ENCODE assay signal across 8 cellular contexts in genomic region chr14:90697577-90698206, GRCh38.
A peak's percentile ranks its signal among the peaks of the same experiment; 100 is the strongest.
DNase-seq lines count a peak whose midpoint lies in the region; ATAC-seq, FAIRE-seq and TF ChIP-seq lines count a peak whose summit lies in the region.

No MANE protein-coding gene starts in this region.

- peak; percentile 87 for ATAC-seq in activated naive CD8-positive, alpha-beta T cell treated with anti-CD3 and anti-CD28 coated beads, Interleukin-2, amount 50 U/mL, for 24 hours
- ATAC-seq in heart right ventricle: peak; percentile 81 to 97 (median 92)
- peak; percentile 73 to 80 (median 75) for ATAC-seq in psoas muscle

- WGBS in heart right ventricle, 2 donors: 20 to 23% methylated on average over 15 of the region's 15 CpGs
- 19 to 21% (median 20%) methylated on average over 15 of the region's 15 CpGs for WGBS in psoas muscle, 3 donors
- 24% methylated on average over 15 of the region's 15 CpGs for WGBS in urinary bladder

- H3K4me1 ChIP-seq in heart right ventricle: peaks cover 13 to 47% (median 40%) of the 10 kb centered on the region in 9 donors
- H3K4me1 ChIP-seq in psoas muscle: peaks cover 73% of the 10 kb centered on the region
- no peaks in the 10 kb centered on the region for H3K4me1 ChIP-seq in urinary bladder (ENCODE audit: insufficient read depth)

- no peak overlapping the region for H3K27ac Mint-ChIP-seq in activated naive CD8-positive, alpha-beta T cell treated with anti-CD3 and anti-CD28 coated beads, Interleukin-2, amount 50 U/mL, for 24 hours

- H3K36me3 ChIP-seq in heart right ventricle (no peaks in the 10 kb centered on the region), psoas muscle (ENCODE audit: insufficient read depth in 1 of 2, low read depth in 1 of 2) (no peaks in the 10 kb centered on the region), urinary bladder (ENCODE audit: insufficient read depth) (peaks cover 1% of the 10 kb centered on the region)

- H3K4me3 ChIP-seq in heart right ventricle (peak overlapping the region in 2 of 10 donors; percentile 7 to 35), psoas muscle (peak overlapping the region; percentile 29), urinary bladder (ENCODE audit: low read depth, low read length) (no peak overlapping the region)

- no peaks in the 10 kb centered on the region for H3K27me3 ChIP-seq in heart right ventricle
- no peaks in the 10 kb centered on the region for H3K27me3 ChIP-seq in psoas muscle (ENCODE audit: insufficient read depth in 3 of 3, low read length in 2 of 3)

- FAIRE-seq in H54 (lab: Jason Lieb, UNC): peak; percentile 93

- intact Hi-C loops in heart right ventricle (cut with DNase I) (loop anchor here in 9 of 10 donors (1.0 to 10.0 kb wide), 13 partner anchors 60 to 397 kb away; partner anchors contain the start of gene CALM1 (in 3 of the 9)), psoas muscle (cut with DNase I) (loop anchor here (1.0 to 5.0 kb wide), 5 partner anchors 298 to 395 kb away; partner anchors contain the start of gene NRDE2 (in 1 of the 2))

- TF ChIP-seq CTCF in heart right ventricle (IDR thresholded peaks at IDR 0.05) (peak; percentile 93 to 98 (median 97)), psoas muscle (IDR thresholded peaks at IDR 0.05) (peak; percentile 97)

- no peaks in the 10 kb centered on the region for H3K9me3 ChIP-seq in heart right ventricle
- H3K9me3 ChIP-seq in psoas muscle: no peaks in the 10 kb centered on the region

- no peak overlapping the region for H3K4me3 Mint-ChIP-seq in activated naive CD8-positive, alpha-beta T cell treated with anti-CD3 and anti-CD28 coated beads, Interleukin-2, amount 50 U/mL, for 24 hours

- H3K36me3 Mint-ChIP-seq in activated naive CD8-positive, alpha-beta T cell treated with anti-CD3 and anti-CD28 coated beads, Interleukin-2, amount 50 U/mL, for 24 hours (ENCODE audit: low read depth): no peaks in the 10 kb centered on the region

- TF ChIP-seq POLR2A in H54 (IDR thresholded peaks at IDR 0.05; ENCODE audit: low read depth, low read length): no peak

- DNase-seq in DMS79 (lab: John Stamatoyannopoulos, UW) (peak; percentile 77), H54 (ENCODE audit: insufficient read length, low spot score) (peak; percentile 87), NCI-H1105 treated with DMSO at 0.1 percent for 48 hours (lab: John Stamatoyannopoulos, UW) (peak; percentile 77), SW 1271 (lab: John Stamatoyannopoulos, UW) (peak; percentile 21 to 62), heart right ventricle (peak; percentile 82 to 89), psoas muscle (peak; percentile 84 to 91)
- peak; percentile 78 for DNase-seq in activated naive CD8-positive, alpha-beta T cell treated with anti-CD3 and anti-CD28 coated beads, Interleukin-2, amount 50 U/mL, for 24 hours

- peak overlapping the region; percentile 33 to 88 (median 73) for H3K27ac ChIP-seq in heart right ventricle
- H3K27ac ChIP-seq in psoas muscle: peak overlapping the region; percentile 94
- peak overlapping the region; percentile 71 for H3K27ac ChIP-seq in urinary bladder (ENCODE audit: low read depth)

- no peaks in the 10 kb centered on the region for H3K27me3 Mint-ChIP-seq in activated naive CD8-positive, alpha-beta T cell treated with anti-CD3 and anti-CD28 coated beads, Interleukin-2, amount 50 U/mL, for 24 hours

- no peaks in the 10 kb centered on the region for H3K4me1 Mint-ChIP-seq in activated naive CD8-positive, alpha-beta T cell treated with anti-CD3 and anti-CD28 coated beads, Interleukin-2, amount 50 U/mL, for 24 hours

- no peaks in the 10 kb centered on the region for H3K9me3 Mint-ChIP-seq in activated naive CD8-positive, alpha-beta T cell treated with anti-CD3 and anti-CD28 coated beads, Interleukin-2, amount 50 U/mL, for 24 hours
